ENCODE assay signal across 8 cellular contexts in the genomic region with DNA sequence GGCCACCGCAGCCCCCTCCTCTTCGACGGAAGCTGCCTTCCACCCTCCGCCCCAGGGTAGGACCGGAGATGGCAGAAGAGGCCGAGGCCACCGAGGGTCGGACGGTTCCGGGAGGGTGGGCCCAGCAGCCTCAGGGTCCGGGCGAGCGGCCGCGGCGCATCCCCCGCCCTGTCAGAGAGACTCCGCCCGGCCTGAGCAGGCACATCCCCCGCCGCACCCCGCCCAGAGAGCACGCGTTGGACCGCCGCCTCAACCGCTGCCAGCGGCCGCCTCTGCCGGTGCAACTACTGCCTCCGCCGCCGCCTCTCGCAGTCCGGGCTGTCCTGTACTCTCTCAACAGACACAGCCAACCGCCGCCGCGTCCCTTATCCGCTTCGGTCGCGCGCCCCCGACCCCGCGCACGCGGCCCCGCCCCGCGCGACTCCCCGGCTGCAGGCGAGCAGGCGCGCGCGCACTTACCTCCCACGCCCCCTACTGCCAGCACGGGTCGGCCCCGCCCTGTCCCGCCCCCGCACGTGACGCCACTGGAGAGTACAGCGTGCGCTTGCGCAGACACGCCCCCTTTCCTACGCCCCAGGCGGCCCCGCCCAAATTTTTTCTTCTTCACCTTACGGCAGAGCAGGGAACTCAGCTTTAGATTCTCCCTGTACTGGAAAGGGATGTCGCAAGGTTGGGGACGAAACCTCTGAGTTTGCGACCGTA. TPM values are rescaled to one million over a fixed set of nuclear protein-coding genes. Genes with fewer than 3 reads are reported as not detected.
DNase-seq lines count a peak whose midpoint lies in the region; ATAC-seq, FAIRE-seq and TF ChIP-seq lines count a peak whose summit lies in the region.

A gene with protein sequence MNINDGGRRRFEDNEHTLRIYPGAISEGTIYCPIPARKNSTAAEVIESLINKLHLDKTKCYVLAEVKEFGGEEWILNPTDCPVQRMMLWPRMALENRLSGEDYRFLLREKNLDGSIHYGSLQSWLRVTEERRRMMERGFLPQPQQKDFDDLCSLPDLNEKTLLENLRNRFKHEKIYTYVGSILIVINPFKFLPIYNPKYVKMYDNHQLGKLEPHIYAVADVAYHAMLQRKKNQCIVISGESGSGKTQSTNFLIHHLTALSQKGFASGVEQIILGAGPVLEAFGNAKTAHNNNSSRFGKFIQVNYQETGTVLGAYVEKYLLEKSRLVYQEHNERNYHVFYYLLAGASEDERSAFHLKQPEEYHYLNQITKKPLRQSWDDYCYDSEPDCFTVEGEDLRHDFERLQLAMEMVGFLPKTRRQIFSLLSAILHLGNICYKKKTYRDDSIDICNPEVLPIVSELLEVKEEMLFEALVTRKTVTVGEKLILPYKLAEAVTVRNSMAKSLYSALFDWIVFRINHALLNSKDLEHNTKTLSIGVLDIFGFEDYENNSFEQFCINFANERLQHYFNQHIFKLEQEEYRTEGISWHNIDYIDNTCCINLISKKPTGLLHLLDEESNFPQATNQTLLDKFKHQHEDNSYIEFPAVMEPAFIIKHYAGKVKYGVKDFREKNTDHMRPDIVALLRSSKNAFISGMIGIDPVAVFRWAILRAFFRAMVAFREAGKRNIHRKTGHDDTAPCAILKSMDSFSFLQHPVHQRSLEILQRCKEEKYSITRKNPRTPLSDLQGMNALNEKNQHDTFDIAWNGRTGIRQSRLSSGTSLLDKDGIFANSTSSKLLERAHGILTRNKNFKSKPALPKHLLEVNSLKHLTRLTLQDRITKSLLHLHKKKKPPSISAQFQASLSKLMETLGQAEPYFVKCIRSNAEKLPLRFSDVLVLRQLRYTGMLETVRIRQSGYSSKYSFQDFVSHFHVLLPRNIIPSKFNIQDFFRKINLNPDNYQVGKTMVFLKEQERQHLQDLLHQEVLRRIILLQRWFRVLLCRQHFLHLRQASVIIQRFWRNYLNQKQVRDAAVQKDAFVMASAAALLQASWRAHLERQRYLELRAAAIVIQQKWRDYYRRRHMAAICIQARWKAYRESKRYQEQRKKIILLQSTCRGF (N-terminal part only) (minus strand): TSS at position 453 of the 702 bp plus-strand sequence. CDS start 71,587 bp downstream, outside the sequence.

- H3K27ac Mint-ChIP-seq in WTC11, result peak within 1 kb of the TSS; percentile 99

- no peak for FAIRE-seq in bronchial epithelial cell (lab: Jason Lieb, UNC)

- H2AFZ ChIP-seq in ACC112 (ENCODE audit: low read length, unreplicated experiment), result peak within 1 kb of the TSS; percentile 98

- H3K27me3 ChIP-seq in ACC112 (ENCODE audit: insufficient read depth, low read length) (no peaks in the 10 kb centered on the region), bronchial epithelial cell (ENCODE audit: control insufficient read depth, insufficient read depth, low read length) (no peaks in the 10 kb centered on the region), iPS-20b (ENCODE audit: insufficient read depth, low read length) (no peaks in the 10 kb centered on the region), skeletal muscle tissue (ENCODE audit: control insufficient read depth in 3 of 3, insufficient read depth in 3 of 3, low read length in 3 of 3) (no peaks in the 10 kb centered on the region)

- CTCF ChIA-PET in WTC11 (lab: Charles Lee), result interaction anchor here (0.5 to 2.5 kb wide), 9 partner anchors 8 to 374 kb away, joined by 3 to 7 read pairs (median 3); no protein-coding TSS in a partner anchor

- H3K9me3 ChIP-seq in iPS-20b (ENCODE audit: insufficient read depth, low read depth, low read length) (no peaks in the 10 kb centered on the region), skeletal muscle tissue (ENCODE audit: control insufficient read depth in 3 of 3, low read length in 3 of 3) (no peaks in the 10 kb centered on the region)

- H3K36me3 ChIP-seq in ACC112 (ENCODE audit: insufficient read depth, low read length), result no peaks in the 10 kb centered on the region
- H3K36me3 ChIP-seq in bronchial epithelial cell (ENCODE audit: control insufficient read depth, insufficient read depth, low read length), result no peaks in the 10 kb centered on the region
- no peaks in the 10 kb centered on the region for H3K36me3 ChIP-seq in iPS-20b (ENCODE audit: insufficient read depth, low read depth, low read length)
- no peaks in the 10 kb centered on the region for H3K36me3 ChIP-seq in skeletal muscle tissue (ENCODE audit: control insufficient read depth in 3 of 3, insufficient read depth in 3 of 3, low read length in 3 of 3)

- ATAC-seq in GM18909 (IDR thresholded peaks at IDR 0.05; ENCODE audit: poor library complexity, unreplicated experiment) (peak; percentile 74), HG03196 (IDR thresholded peaks at IDR 0.05; ENCODE audit: unreplicated experiment) (peak; percentile 67), WTC11 (peak; percentile 67)

- no peaks in the 10 kb centered on the region for H3K27me3 Mint-ChIP-seq in WTC11 (ENCODE audit: low read depth)

- H3K36me3 Mint-ChIP-seq in WTC11, result no peaks in the 10 kb centered on the region

- H3K27ac ChIP-seq in ACC112 (ENCODE audit: low read depth, low read length) (peak within 1 kb of the TSS; percentile 97), iPS-20b (ENCODE audit: low read length) (peak within 1 kb of the TSS; percentile 70), skeletal muscle tissue (ENCODE audit: low read depth, low read length) (peak within 1 kb of the TSS; percentile 95)

- peak within 1 kb of the TSS; percentile 98 for H3K4me3 Mint-ChIP-seq in WTC11

- H3K4me1 Mint-ChIP-seq in WTC11, result peaks cover 36% of the 10 kb centered on the region

- POLR2A ChIA-PET in WTC11 (lab: Charles Lee), result interaction anchor here (0.5 to 0.6 kb wide), 2 partner anchors 46 to 189 kb away, joined by 3 read pairs; no protein-coding TSS in a partner anchor

- H3K4me1 ChIP-seq in ACC112 (ENCODE audit: control insufficient read depth, insufficient read depth, low read length, unreplicated experiment), result peaks cover 14% of the 10 kb centered on the region
- H3K4me1 ChIP-seq in iPS-20b (ENCODE audit: insufficient read depth, low read length), result peaks cover 8% of the 10 kb centered on the region
- H3K4me1 ChIP-seq in skeletal muscle tissue (ENCODE audit: control insufficient read depth in 3 of 3, insufficient read depth in 3 of 3, low read length in 3 of 3), result peaks cover 17 to 28% (median 26%) of the 10 kb centered on the region in 3 donors

- H3K4me3 ChIP-seq in ACC112 (ENCODE audit: low read depth, low read length) (peak within 1 kb of the TSS; percentile 91), bronchial epithelial cell (ENCODE audit: low read depth, low read length) (peak within 1 kb of the TSS; percentile 98), iPS-20b (ENCODE audit: low read length) (peak within 1 kb of the TSS; percentile 89), skeletal muscle tissue (ENCODE audit: low read length in 3 of 3) (peak within 1 kb of the TSS; percentile 94 to 99 (median 96))

- H3K79me2 ChIP-seq in ACC112 (ENCODE audit: control insufficient read depth, insufficient read depth, low read length, unreplicated experiment), result peaks cover 50% of the 10 kb centered on the region

- DNase-seq in NCI-H226, result peak; percentile 97
- DNase-seq in WTC11 (ENCODE audit: low spot score), result peak; percentile 99
- DNase-seq in bronchial epithelial cell (ENCODE audit: low read depth), result peak; percentile 93

- TF ChIP-seq CTCF in WTC11 (IDR thresholded peaks at IDR 0.05) (no peak), bronchial epithelial cell (IDR thresholded peaks at IDR 0.05; ENCODE audit: insufficient read depth, low read length, severe bottlenecking) (peak; percentile 18)

- H3K9ac ChIP-seq in iPS-20b (ENCODE audit: low read depth, low read length) (peak within 1 kb of the TSS; percentile 95), skeletal muscle tissue (ENCODE audit: low read depth in 1 of 3, low read length in 3 of 3) (peak within 1 kb of the TSS; percentile 91 to 94 (median 93))

- no peaks in the 10 kb centered on the region for H3K9me3 Mint-ChIP-seq in WTC11

TF ChIP-seq in WTC11, 78 proteins besides CTCF, POLR2A, EP300 and RAD21 (continues in another document):
- TF ChIP-seq ZNF232 (CRISPR knock-in tag; IDR thresholded peaks at IDR 0.05) (peak; percentile 31; the same call in 1 of the 2 replicates), ZNF416 (CRISPR knock-in tag; IDR thresholded peaks at IDR 0.05) (no peak), SMAD3 (CRISPR knock-in tag; IDR thresholded peaks at IDR 0.05; ENCODE audit: borderline replicate concordance) (peak; percentile 38; the same call in 1 of the 2 replicates), FOXK1 (CRISPR knock-in tag; IDR thresholded peaks at IDR 0.05) (peak; percentile 44; the same call in 1 of the 2 replicates), PRRX2 (CRISPR knock-in tag; IDR thresholded peaks at IDR 0.05) (no peak), SOX15 (CRISPR knock-in tag; IDR thresholded peaks at IDR 0.05) (no peak), CBFB (CRISPR knock-in tag; IDR thresholded peaks at IDR 0.05; ENCODE audit: low read depth) (peak; percentile 71; the same call in 1 of the 2 replicates), NR3C1 (CRISPR knock-in tag; conservative IDR thresholded peaks at IDR 0.05; ENCODE audit: low read depth) (0 out of 2 replicates have a peak, but pooled peaks have one; percentile 57)
- TF ChIP-seq, protein P1, sequence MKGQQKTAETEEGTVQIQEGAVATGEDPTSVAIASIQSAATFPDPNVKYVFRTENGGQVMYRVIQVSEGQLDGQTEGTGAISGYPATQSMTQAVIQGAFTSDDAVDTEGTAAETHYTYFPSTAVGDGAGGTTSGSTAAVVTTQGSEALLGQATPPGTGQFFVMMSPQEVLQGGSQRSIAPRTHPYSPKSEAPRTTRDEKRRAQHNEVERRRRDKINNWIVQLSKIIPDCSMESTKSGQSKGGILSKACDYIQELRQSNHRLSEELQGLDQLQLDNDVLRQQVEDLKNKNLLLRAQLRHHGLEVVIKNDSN (CRISPR knock-in tag; IDR thresholded peaks at IDR 0.05), result peak; percentile 94
- TF ChIP-seq, protein P2, sequence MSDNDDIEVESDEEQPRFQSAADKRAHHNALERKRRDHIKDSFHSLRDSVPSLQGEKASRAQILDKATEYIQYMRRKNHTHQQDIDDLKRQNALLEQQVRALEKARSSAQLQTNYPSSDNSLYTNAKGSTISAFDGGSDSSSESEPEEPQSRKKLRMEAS (CRISPR knock-in tag; IDR thresholded peaks at IDR 0.05), result peak; percentile 48; the same call in 1 of the 2 replicates
- TF ChIP-seq, protein P3, sequence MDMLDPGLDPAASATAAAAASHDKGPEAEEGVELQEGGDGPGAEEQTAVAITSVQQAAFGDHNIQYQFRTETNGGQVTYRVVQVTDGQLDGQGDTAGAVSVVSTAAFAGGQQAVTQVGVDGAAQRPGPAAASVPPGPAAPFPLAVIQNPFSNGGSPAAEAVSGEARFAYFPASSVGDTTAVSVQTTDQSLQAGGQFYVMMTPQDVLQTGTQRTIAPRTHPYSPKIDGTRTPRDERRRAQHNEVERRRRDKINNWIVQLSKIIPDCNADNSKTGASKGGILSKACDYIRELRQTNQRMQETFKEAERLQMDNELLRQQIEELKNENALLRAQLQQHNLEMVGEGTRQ (CRISPR knock-in tag; IDR thresholded peaks at IDR 0.05), result peak; percentile 97

RNA-seq across cellular contexts. Expression of the gene that starts here (rescaled TPM):
- 23.5 to 25.1 TPM (median 24.6 TPM) in 3 replicates for total RNA-seq in WTC11 (2021)
- total RNA-seq in bronchial epithelial cell, result 29.7 and 41.6 TPM in 2 replicates
- 88.2 TPM for total RNA-seq in skeletal muscle tissue

Comparison
In these comparisons a context has a peak if more than half of its experiments do, and no peak if none do; other contexts are left out.
1. Peak in every context shown above with its lines: DNase-seq, ATAC-seq, H3K4me3 ChIP-seq and H3K27ac ChIP-seq.